ENCODE assay signal across 14 cellular contexts in genomic region chr6:37176268-37177082, GRCh38. TPM values are rescaled to one million over a fixed set of nuclear protein-coding genes. Genes with fewer than 3 reads are reported as not detected.
DNase-seq lines count a peak whose midpoint lies in the region; ATAC-seq and TF ChIP-seq lines count a peak whose summit lies in the region.
"Had no signal": no experiment of that assay in that cellular context is flagged by ENCODE, and none has a peak within 500 bp of the region (broad histone marks: within the 10 kb centered on the region; RNA-seq: fewer than 3 reads in every experiment).

No MANE protein-coding gene starts in this region.

- H3K27me3 Mint-ChIP-seq in nephron progenitor cell (ENCODE audit: low read depth, poor library complexity) = peaks cover 7% of the 10 kb centered on the region
- H3K27me3 Mint-ChIP-seq: stimulated activated naive B cell treated with anti-CD40 and anti-IgM and Interleukin-4, amounts not matched to agents 10 μg/mL and 1 μg/mL and 100 μg/mL, for 72 hours had no signal

- peaks cover 0 to 4% (median 0%) of the 10 kb centered on the region in 11 experiments; a peak in 5 of 22 replicates for H3K27me3 ChIP-seq in BLaER1 treated with 17β-estradiol and CSF1 and Interleukin-3, amounts not matched to agents 10 nM and 100 nM
- H3K27me3 ChIP-seq in HL-60 (ENCODE audit: insufficient read depth, poor library complexity, severe bottlenecking) = no peaks in the 10 kb centered on the region
- H3K27me3 ChIP-seq: cardiac muscle cell had no signal

- no peaks in the 10 kb centered on the region for H3K9me3 Mint-ChIP-seq in nephron progenitor cell
- H3K9me3 Mint-ChIP-seq: stimulated activated naive B cell treated with anti-CD40 and anti-IgM and Interleukin-4, amounts not matched to agents 10 μg/mL and 1 μg/mL and 100 μg/mL, for 72 hours had no signal

- H3K36me3 Mint-ChIP-seq in nephron progenitor cell (ENCODE audit: low read depth) = peaks cover 26% of the 10 kb centered on the region

- H3K27ac ChIP-seq in BLaER1 treated with 17β-estradiol and CSF1 and Interleukin-3, amounts not matched to agents 10 nM and 100 nM = peak overlapping the region; percentile 52 to 97 (median 84)
- peak overlapping the region; percentile 64 for H3K27ac ChIP-seq in HL-60 (replicated peaks)
- H3K27ac ChIP-seq: cardiac muscle cell, psoas muscle had no signal

- peak overlapping the region; percentile 63 to 99 (median 93) for H3K4me2 ChIP-seq in BLaER1 treated with 17β-estradiol and CSF1 and Interleukin-3, amounts not matched to agents 10 nM and 100 nM

- peak overlapping the region in 9 of 11 experiments; percentile 5 to 99 (median 94); a peak in 13 of 22 replicates for H3K9ac ChIP-seq in BLaER1 treated with 17β-estradiol and CSF1 and Interleukin-3, amounts not matched to agents 10 nM and 100 nM

- H4K20me1 ChIP-seq in BLaER1 treated with 17β-estradiol and CSF1 and Interleukin-3, amounts not matched to agents 10 nM and 100 nM = peaks cover 0 to 15% (median 8%) of the 10 kb centered on the region in 11 experiments; a peak in 14 of 22 replicates

- no peak overlapping the region for H3K4me3 Mint-ChIP-seq in nephron progenitor cell

- TF ChIP-seq CTCF in HL-60 (IDR thresholded peaks at IDR 0.05; ENCODE audit: insufficient read depth, low read length) = no peak
- no peak for TF ChIP-seq CTCF in nephron progenitor cell (IDR thresholded peaks at IDR 0.05)

- peaks cover 0 to 3% (median 0%) of the 10 kb centered on the region in 11 experiments; a peak in 2 of 22 replicates for H3K9me3 ChIP-seq in BLaER1 treated with 17β-estradiol and CSF1 and Interleukin-3, amounts not matched to agents 10 nM and 100 nM (replicated peaks in 1 of 11)
- H3K9me3 ChIP-seq: esophagus muscularis mucosa, psoas muscle had no signal

- H3K4me1 ChIP-seq in BLaER1 treated with 17β-estradiol and CSF1 and Interleukin-3, amounts not matched to agents 10 nM and 100 nM = peaks cover 55 to 89% (median 80%) of the 10 kb centered on the region in 10 experiments

- H3K27ac Mint-ChIP-seq in nephron progenitor cell = no peak overlapping the region

- ATAC-seq in esophagus mucosa (peak; percentile 1), HG03095 (IDR thresholded peaks at IDR 0.05; ENCODE audit: unreplicated experiment) (no peak), GM21528 (IDR thresholded peaks at IDR 0.05; ENCODE audit: low FRiP score, unreplicated experiment) (no peak)

- DNase-seq in HL-60 (ENCODE audit: low read depth in 1 of 2, low spot score in 1 of 2) = no peak
- DNase-seq in UCSD-AML1 (lab: John Stamatoyannopoulos, UW; ENCODE audit: unreplicated experiment) = peak; percentile 61
- DNase-seq in nephron progenitor cell = no peak
- no peak for DNase-seq in germinal center (ENCODE audit: low spot score)
- DNase-seq: NCI-H1694; psoas muscle; stimulated activated CD4-positive, alpha-beta T cell treated with anti-CD3 and anti-CD28 coated beads, Interleukin-1b, Interleukin-23, amount 100 ng/mL, for 48 hours had no signal

- H3K4me1 Mint-ChIP-seq in nephron progenitor cell = peaks cover 21% of the 10 kb centered on the region

- H3K4me3 ChIP-seq in BLaER1 treated with 17β-estradiol and CSF1 and Interleukin-3, amounts not matched to agents 10 nM and 100 nM = peak overlapping the region in 4 of 10 experiments; percentile 84 to 99 (median 93); a peak in 4 of 20 replicates
- H3K4me3 ChIP-seq in HL-60 (replicated peaks; ENCODE audit: insufficient read depth, low read length) = no peak overlapping the region
- H3K4me3 ChIP-seq: cardiac muscle cell, esophagus muscularis mucosa, psoas muscle had no signal

- peaks cover 26 to 52% (median 46%) of the 10 kb centered on the region in 11 experiments for H3K36me3 ChIP-seq in BLaER1 treated with 17β-estradiol and CSF1 and Interleukin-3, amounts not matched to agents 10 nM and 100 nM

RNA-seq across cellular contexts. Expression of gene PIM1, which starts 6.5 kb away (rescaled TPM):
- 194 TPM for total RNA-seq in esophagus mucosa
